Comparison of ENCODE assay signal across 1 cellular context in genomic region chr13:51542358-51542972, GRCh38.
TF ChIP-seq lines count a peak whose summit lies in the region.

No MANE protein-coding gene starts in this region.

TF ChIP-seq in GM23338, 12 proteins besides CTCF, POLR2A, EP300 and RAD21 (continued from another document):
- TF ChIP-seq ZNF462 (CRISPR knock-in tag; IDR thresholded peaks at IDR 0.05) (no peak), POLR2AphosphoS5 (IDR thresholded peaks at IDR 0.05; ENCODE audit: low read depth) (no peak), NANOG (IDR thresholded peaks at IDR 0.05; ENCODE audit: borderline replicate concordance) (no peak), EZH2 (IDR thresholded peaks at IDR 0.05; ENCODE audit: low read depth, unreplicated experiment) (no peak), EZH2phosphoT487 (IDR thresholded peaks at IDR 0.05; ENCODE audit: unreplicated experiment) (no peak), ETS1 (IDR thresholded peaks at IDR 0.05) (no peak), CREB1 (CRISPR knock-in tag; IDR thresholded peaks at IDR 0.05; ENCODE audit: low read depth) (no peak)
- TF ChIP-seq, protein P1, sequence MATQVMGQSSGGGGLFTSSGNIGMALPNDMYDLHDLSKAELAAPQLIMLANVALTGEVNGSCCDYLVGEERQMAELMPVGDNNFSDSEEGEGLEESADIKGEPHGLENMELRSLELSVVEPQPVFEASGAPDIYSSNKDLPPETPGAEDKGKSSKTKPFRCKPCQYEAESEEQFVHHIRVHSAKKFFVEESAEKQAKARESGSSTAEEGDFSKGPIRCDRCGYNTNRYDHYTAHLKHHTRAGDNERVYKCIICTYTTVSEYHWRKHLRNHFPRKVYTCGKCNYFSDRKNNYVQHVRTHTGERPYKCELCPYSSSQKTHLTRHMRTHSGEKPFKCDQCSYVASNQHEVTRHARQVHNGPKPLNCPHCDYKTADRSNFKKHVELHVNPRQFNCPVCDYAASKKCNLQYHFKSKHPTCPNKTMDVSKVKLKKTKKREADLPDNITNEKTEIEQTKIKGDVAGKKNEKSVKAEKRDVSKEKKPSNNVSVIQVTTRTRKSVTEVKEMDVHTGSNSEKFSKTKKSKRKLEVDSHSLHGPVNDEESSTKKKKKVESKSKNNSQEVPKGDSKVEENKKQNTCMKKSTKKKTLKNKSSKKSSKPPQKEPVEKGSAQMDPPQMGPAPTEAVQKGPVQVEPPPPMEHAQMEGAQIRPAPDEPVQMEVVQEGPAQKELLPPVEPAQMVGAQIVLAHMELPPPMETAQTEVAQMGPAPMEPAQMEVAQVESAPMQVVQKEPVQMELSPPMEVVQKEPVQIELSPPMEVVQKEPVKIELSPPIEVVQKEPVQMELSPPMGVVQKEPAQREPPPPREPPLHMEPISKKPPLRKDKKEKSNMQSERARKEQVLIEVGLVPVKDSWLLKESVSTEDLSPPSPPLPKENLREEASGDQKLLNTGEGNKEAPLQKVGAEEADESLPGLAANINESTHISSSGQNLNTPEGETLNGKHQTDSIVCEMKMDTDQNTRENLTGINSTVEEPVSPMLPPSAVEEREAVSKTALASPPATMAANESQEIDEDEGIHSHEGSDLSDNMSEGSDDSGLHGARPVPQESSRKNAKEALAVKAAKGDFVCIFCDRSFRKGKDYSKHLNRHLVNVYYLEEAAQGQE (IDR thresholded peaks at IDR 0.05; ENCODE audit: unreplicated experiment): no peak
